Comparison of ENCODE assay signal across 13 cellular contexts in genomic region chr14:86532219-86532618, GRCh38.
DNase-seq lines count a peak whose midpoint lies in the region; ATAC-seq and TF ChIP-seq lines count a peak whose summit lies in the region.
"Had no signal": no experiment of that assay in that cellular context is flagged by ENCODE, and none has a peak within 500 bp of the region (broad histone marks: within the 10 kb centered on the region; RNA-seq: fewer than 3 reads in every experiment).

No MANE protein-coding gene starts in this region.

- ATAC-seq in HG03460 (IDR thresholded peaks at IDR 0.05; ENCODE audit: unreplicated experiment), result no peak
- ATAC-seq: natural killer cell had no signal

- H3K79me1 ChIP-seq in neuronal stem cell (ENCODE audit: low read depth, low read length), result no peaks in the 10 kb centered on the region

- H3K27ac ChIP-seq in neuronal stem cell (replicated peaks; ENCODE audit: low read length) (no peak overlapping the region), RWPE1 (no peak overlapping the region)

- H4K91ac ChIP-seq in neuronal stem cell (ENCODE audit: low read depth, low read length, poor library complexity), result no peak overlapping the region

- peaks cover 9% of the 10 kb centered on the region for H3K9me3 Mint-ChIP-seq in mesothelial cell of epicardium
- H3K9me3 Mint-ChIP-seq: T-helper 1 cell treated with Interleukin-12 subunit alpha and Interleukin-12 subunit beta and Interleukin-4 antibody, amounts not matched to agents 30 μg/mL and 1 μg/mL, for 36 hours had no signal

- no peak overlapping the region for H2BK5ac ChIP-seq in neuronal stem cell (ENCODE audit: low read length)

- H3K36me3 Mint-ChIP-seq in mesothelial cell of epicardium, result no peaks in the 10 kb centered on the region
- H3K36me3 Mint-ChIP-seq: natural killer cell had no signal

- no peak overlapping the region for H3K23ac ChIP-seq in neuronal stem cell (ENCODE audit: low read depth, low read length, poor library complexity)

- H3K4me1 ChIP-seq in neuronal stem cell (ENCODE audit: control insufficient read depth in 2 of 2, insufficient read depth in 1 of 2, low read depth in 1 of 2, low read length in 2 of 2), result peaks cover 0 to 2% of the 10 kb centered on the region in 2 donors

- no peak overlapping the region for H3K4me2 ChIP-seq in neuronal stem cell (ENCODE audit: insufficient read depth, low read length, poor library complexity, severe bottlenecking)

- TF ChIP-seq CTCF in astrocyte of the spinal cord (IDR thresholded peaks at IDR 0.05; ENCODE audit: low read depth, low read length) (no peak), mesothelial cell of epicardium (IDR thresholded peaks at IDR 0.05; ENCODE audit: unreplicated experiment) (no peak), RWPE1 (conservative IDR thresholded peaks at IDR 0.05; ENCODE audit: low read depth) (no peak)

- H3K4me3 ChIP-seq in astrocyte of the spinal cord (ENCODE audit: low read depth, low read length) (no peak overlapping the region), neuronal stem cell (ENCODE audit: low read length in 2 of 2) (no peak overlapping the region)

- POLR2A ChIA-PET in RWPE1 (lab: Yijun Ruan, JAX; ENCODE audit: low non-redundant PET), result no interaction called here

- H3K9ac ChIP-seq in neuronal stem cell (ENCODE audit: low read depth, low read length, poor library complexity), result no peak overlapping the region

- no peak overlapping the region for H3K4ac ChIP-seq in neuronal stem cell (ENCODE audit: low read length)

- no peak overlapping the region for H2AK5ac ChIP-seq in neuronal stem cell (ENCODE audit: low read depth, low read length)

- no peaks in the 10 kb centered on the region for H3K27me3 Mint-ChIP-seq in mesothelial cell of epicardium (ENCODE audit: low read depth)

- no peak overlapping the region for H2BK120ac ChIP-seq in neuronal stem cell (ENCODE audit: low read depth, low read length)

- no peak overlapping the region for H3K4me3 Mint-ChIP-seq in mesothelial cell of epicardium
- H3K4me3 Mint-ChIP-seq: natural killer cell; T-helper 1 cell treated with Interleukin-12 subunit alpha and Interleukin-12 subunit beta and Interleukin-4 antibody, amounts not matched to agents 30 μg/mL and 1 μg/mL, for 36 hours had no signal

- no peak overlapping the region for H3K18ac ChIP-seq in neuronal stem cell (ENCODE audit: low read length)

- in situ Hi-C loops in astrocyte of the spinal cord (cut with HindIII; ENCODE audit: low sequenced_read_pairs), result no loop called here

- CTCF ChIA-PET in RWPE1 (lab: Yijun Ruan, JAX), result no interaction called here

- H3K9me3 ChIP-seq in neuronal stem cell (replicated peaks in 1 of 2; ENCODE audit: control insufficient read depth in 2 of 2, insufficient read depth in 1 of 2, low read depth in 1 of 2, low read length in 2 of 2), result no peaks in the 10 kb centered on the region

- DNase-seq in Daoy (ENCODE audit: low read depth) (peak; percentile 46), NCI-H1092 treated with DMSO at 0.1 percent for 48 hours (lab: John Stamatoyannopoulos, UW) (peak; percentile 20), astrocyte of the spinal cord (ENCODE audit: low read depth, low spot score) (peak; percentile 46), mesothelial cell of epicardium (ENCODE audit: low spot score in 2 of 2, unreplicated experiment in 2 of 2) (no peak), HCEC 1CT (no peak), neuronal stem cell (ENCODE audit: low spot score) (no peak), RWPE1 (ENCODE audit: low spot score) (no peak)
- DNase-seq: activated naive CD4-positive, alpha-beta T cell treated with Interleukin-2 at 50 U/mL for 16 hours; Karpas-422; natural killer cell; NCI-H524 treated with DMSO at 0.1 percent for 48 hours had no signal

- no peak overlapping the region for H3K14ac ChIP-seq in neuronal stem cell (ENCODE audit: low read length)

- no peaks in the 10 kb centered on the region for H3K4me1 Mint-ChIP-seq in mesothelial cell of epicardium

- no peak overlapping the region for H2BK15ac ChIP-seq in neuronal stem cell (ENCODE audit: low read length)

- H4K8ac ChIP-seq in neuronal stem cell (ENCODE audit: low read depth, low read length), result no peak overlapping the region

- no peak overlapping the region for H2BK12ac ChIP-seq in neuronal stem cell (ENCODE audit: low read length)

- no peak overlapping the region for H2AFZ ChIP-seq in neuronal stem cell (ENCODE audit: low read length)

- H3K36me3 ChIP-seq in neuronal stem cell (replicated peaks in 1 of 2; ENCODE audit: control insufficient read depth in 2 of 2, insufficient read depth in 2 of 2, low read length in 2 of 2), result no peaks in the 10 kb centered on the region

- no peaks in the 10 kb centered on the region for H3K27me3 ChIP-seq in neuronal stem cell (ENCODE audit: control insufficient read depth in 3 of 3, insufficient read depth in 3 of 3, low read depth in 1 of 3, low read length in 3 of 3)

- peak overlapping the region; percentile 3 for H3K27ac Mint-ChIP-seq in mesothelial cell of epicardium
- H3K27ac Mint-ChIP-seq: natural killer cell; T-helper 1 cell treated with Interleukin-12 subunit alpha and Interleukin-12 subunit beta and Interleukin-4 antibody, amounts not matched to agents 30 μg/mL and 1 μg/mL, for 36 hours had no signal

Comparison
In these comparisons a context has a peak if more than half of its experiments do, and no peak if none do; other contexts are left out.
1. DNase-seq: peak in Daoy (single experiment), NCI-H1092 treated with DMSO at 0.1 percent for 48 hours (single experiment) and astrocyte of the spinal cord (single experiment); none in mesothelial cell of epicardium (0 of 2), HCEC 1CT (single experiment), neuronal stem cell (single experiment) and RWPE1 (single experiment).